ENCODE assay signal across 8 cellular contexts in genomic region chr20:20017852-20018245, GRCh38. TPM values are rescaled to one million over a fixed set of nuclear protein-coding genes. Genes with fewer than 3 reads are reported as not detected.
DNase-seq lines count a peak whose midpoint lies in the region; ATAC-seq, FAIRE-seq and TF ChIP-seq lines count a peak whose summit lies in the region.

No MANE protein-coding gene starts in this region.

- peaks cover 58% of the 10 kb centered on the region for H3K4me1 Mint-ChIP-seq in activated CD8-positive, alpha-beta memory T cell treated with anti-CD3 and anti-CD28 coated beads, Interleukin-2, amount 10 ng/mL, durations not matched to agents 7 days and 5 days

- H3K27ac Mint-ChIP-seq in activated CD8-positive, alpha-beta memory T cell treated with anti-CD3 and anti-CD28 coated beads, Interleukin-2, amount 10 ng/mL, durations not matched to agents 7 days and 5 days: peak overlapping the region; percentile 80

- H3K4me2 ChIP-seq in keratinocyte (ENCODE audit: control insufficient read depth, extremely low read depth, insufficient read depth, low read depth, low read length): peak overlapping the region; percentile 92

- peak overlapping the region; percentile 95 for H3K9ac ChIP-seq in keratinocyte (ENCODE audit: control insufficient read depth, extremely low read depth, insufficient read depth, low read length)

- intact Hi-C loops in ascending aorta (cut with DNase I): loop anchor here (1.0 to 2.0 kb wide), 2 partner anchors 15 to 34 kb away; partner anchors contain the start of genes CFAP61 and CRNKL1

- H3K27me3 ChIP-seq in ascending aorta (no peaks in the 10 kb centered on the region), keratinocyte (ENCODE audit: control insufficient read depth, extremely low read depth, insufficient read depth, low read length) (no peaks in the 10 kb centered on the region), suprapubic skin (no peaks in the 10 kb centered on the region)

- H3K4me3 Mint-ChIP-seq in activated CD8-positive, alpha-beta memory T cell treated with anti-CD3 and anti-CD28 coated beads, Interleukin-2, amount 10 ng/mL, durations not matched to agents 7 days and 5 days: peak overlapping the region; percentile 93

- peak; percentile 46 for DNase-seq in activated CD8-positive, alpha-beta memory T cell treated with anti-CD3 and anti-CD28 coated beads, Interleukin-2, amount 10 ng/mL, durations not matched to agents 7 days and 5 days
- DNase-seq in activated CD8-positive, alpha-beta memory T cell treated with anti-CD3 and anti-CD28 coated beads for 24 hours: no peak
- DNase-seq in HTR-8/SVneo (ENCODE audit: insufficient read length, low spot score) (peak; percentile 25), ascending aorta (ENCODE audit: low spot score in 2 of 2) (no peak), keratinocyte (ENCODE audit: low read depth, low spot score) (no peak), suprapubic skin (ENCODE audit: low spot score in 2 of 2) (no peak), NCI-H2081 treated with DMSO at 0.1 percent for 48 hours (lab: John Stamatoyannopoulos, UW) (no peak), NCI-H2196 (lab: John Stamatoyannopoulos, UW; ENCODE audit: unreplicated experiment) (no peak)

- H3K27ac ChIP-seq in ascending aorta (peak overlapping the region; percentile 71 to 74), keratinocyte (ENCODE audit: control insufficient read depth, insufficient read depth, low read length) (peak overlapping the region; percentile 85), suprapubic skin (peak overlapping the region; percentile 86)

- TF ChIP-seq CTCF in ascending aorta (IDR thresholded peaks at IDR 0.05): no peak
- no peak for TF ChIP-seq CTCF in keratinocyte (optimal IDR thresholded peaks at IDR 0.05 in 1 of 3, IDR thresholded peaks at IDR 0.05 in 1 of 3, conservative IDR thresholded peaks at IDR 0.05 in 1 of 3; ENCODE audit: extremely low read depth in 1 of 3, insufficient read depth in 2 of 3, low read length in 3 of 3)
- no peak for TF ChIP-seq CTCF in suprapubic skin (IDR thresholded peaks at IDR 0.05)

- no peaks in the 10 kb centered on the region for H4K20me1 ChIP-seq in keratinocyte (ENCODE audit: control insufficient read depth, extremely low read depth, insufficient read depth, low read length)

- peak overlapping the region; percentile 80 for H2AFZ ChIP-seq in keratinocyte (ENCODE audit: control insufficient read depth, low read length)

- H3K9me3 ChIP-seq in ascending aorta (no peaks in the 10 kb centered on the region), keratinocyte (ENCODE audit: control insufficient read depth, low read depth, low read length) (no peaks in the 10 kb centered on the region), suprapubic skin (no peaks in the 10 kb centered on the region)

- H3K4me3 ChIP-seq in ascending aorta (peak overlapping the region; percentile 95 to 100), keratinocyte (ENCODE audit: control insufficient read depth in 2 of 3, extremely low read depth in 1 of 3, insufficient read depth in 2 of 3, low read depth in 1 of 3, low read length in 3 of 3) (peak overlapping the region; percentile 84 to 96 (median 92)), suprapubic skin (peak overlapping the region; percentile 95)

- no peaks in the 10 kb centered on the region for H3K9me3 Mint-ChIP-seq in activated CD8-positive, alpha-beta memory T cell treated with anti-CD3 and anti-CD28 coated beads, Interleukin-2, amount 10 ng/mL, durations not matched to agents 7 days and 5 days (ENCODE audit: low read depth)

- CTCF ChIA-PET in activated CD8-positive, alpha-beta memory T cell treated with anti-CD3 and anti-CD28 coated beads, Interleukin-2, amount 10 ng/mL, durations not matched to agents 7 days and 5 days (lab: Charles Lee): interaction anchor here (1.7 to 3.2 kb wide), 3 partner anchors 9 to 34 kb away, joined by 7 to 24 read pairs (median 17); partner anchors contain the start of genes CFAP61 and CRNKL1

- dilution Hi-C loops in keratinocyte (cut with MboI; ENCODE audit: extremely low pct_ligation_motif_present, low sequenced_read_pairs): no loop called here

- peaks cover 2% of the 10 kb centered on the region for H3K9me1 ChIP-seq in keratinocyte (ENCODE audit: control insufficient read depth, extremely low read depth, insufficient read depth, low read length)

- H3K4me1 ChIP-seq in ascending aorta: peaks cover 17 to 19% of the 10 kb centered on the region in 2 donors
- H3K4me1 ChIP-seq in keratinocyte (ENCODE audit: control insufficient read depth, extremely low read depth, insufficient read depth, low read length): peaks cover 19% of the 10 kb centered on the region
- peaks cover 36% of the 10 kb centered on the region for H3K4me1 ChIP-seq in suprapubic skin

- no peaks in the 10 kb centered on the region for H3K27me3 Mint-ChIP-seq in activated CD8-positive, alpha-beta memory T cell treated with anti-CD3 and anti-CD28 coated beads, Interleukin-2, amount 10 ng/mL, durations not matched to agents 7 days and 5 days

- peaks cover 57% of the 10 kb centered on the region for H3K79me2 ChIP-seq in keratinocyte (ENCODE audit: control insufficient read depth, insufficient read depth, low read length)

- ATAC-seq in activated CD8-positive, alpha-beta memory T cell treated with anti-CD3 and anti-CD28 coated beads, Interleukin-2, amount 10 ng/mL, durations not matched to agents 7 days and 5 days: peak; percentile 34

- H3K36me3 Mint-ChIP-seq in activated CD8-positive, alpha-beta memory T cell treated with anti-CD3 and anti-CD28 coated beads, Interleukin-2, amount 10 ng/mL, durations not matched to agents 7 days and 5 days: peaks cover 3% of the 10 kb centered on the region

- H3K36me3 ChIP-seq in ascending aorta: no peaks in the 10 kb centered on the region
- H3K36me3 ChIP-seq in keratinocyte (ENCODE audit: control insufficient read depth in 2 of 2, extremely low read depth in 1 of 2, insufficient read depth in 2 of 2, low read length in 2 of 2): peaks cover 5 to 30% of the 10 kb centered on the region in 2 experiments
- H3K36me3 ChIP-seq in suprapubic skin: peaks cover 3% of the 10 kb centered on the region

- WGBS in suprapubic skin: 3% methylated on average over 7 of the region's 16 CpGs

- TF ChIP-seq POLR2A in suprapubic skin (IDR thresholded peaks at IDR 0.05): no peak

- TF ChIP-seq EP300 in suprapubic skin (IDR thresholded peaks at IDR 0.05): no peak

- no peak for FAIRE-seq in HTR-8/SVneo (lab: Jason Lieb, UNC)
- FAIRE-seq in keratinocyte (lab: Jason Lieb, UNC): no peak

RNA-seq across cellular contexts. Expression of gene NAA20, which starts 0.7 kb away (rescaled TPM):
- total RNA-seq in activated CD8-positive, alpha-beta memory T cell treated with anti-CD3 and anti-CD28 coated beads, Interleukin-2, amount 10 ng/mL, durations not matched to agents 7 days and 5 days: 10 to 100 TPM; 49.1 to 64.5 TPM
- total RNA-seq in ascending aorta (2.7 TPM), suprapubic skin (10 to 100 TPM; 20.4 to 38.1 (median 36.5) TPM)
- 114 to 204 TPM (median 126 TPM) in 3 replicates for polyA plus RNA-seq in keratinocyte
- 56.6 TPM for polyA plus RNA-seq in keratinocyte (2011; ENCODE audit: low read depth)
- polyA plus RNA-seq in keratinocyte (2011; cell fraction: cytosol; rRNA removed): 99.3 and 174 TPM in 2 replicates
- 69.8 and 104 TPM in 2 replicates for polyA plus RNA-seq in keratinocyte (2011; cell fraction: nucleus; rRNA removed)
- 114 and 120 TPM in 2 replicates for polyA plus RNA-seq in keratinocyte (2012; ENCODE audit: low replicate concordance)
- 17.5 to 64.3 TPM (median 32.5 TPM) in 3 replicates for polyA minus RNA-seq in keratinocyte
- polyA minus RNA-seq in keratinocyte (2011; cell fraction: cytosol; rRNA and poly(A)+ RNA removed): 47.4 TPM
- 24.8 and 28.8 TPM in 2 replicates for polyA minus RNA-seq in keratinocyte (2011; cell fraction: nucleus; rRNA and poly(A)+ RNA removed)

RNA-seq across cellular contexts. Expression of gene CRNKL1, which starts 34.4 kb away (rescaled TPM):
- 10 to 100 TPM; 17.8 to 25.0 TPM for total RNA-seq in activated CD8-positive, alpha-beta memory T cell treated with anti-CD3 and anti-CD28 coated beads, Interleukin-2, amount 10 ng/mL, durations not matched to agents 7 days and 5 days
- total RNA-seq in ascending aorta (2.2 TPM), suprapubic skin (10 to 100 TPM; 13.6 to 19.4 (median 16.7) TPM)
- polyA plus RNA-seq in keratinocyte: 6.1 to 11.0 TPM (median 9.4 TPM) in 3 replicates
- polyA plus RNA-seq in keratinocyte (2011; ENCODE audit: low read depth): 16.9 TPM
- polyA plus RNA-seq in keratinocyte (2011; cell fraction: cytosol; rRNA removed): 5.7 and 9.1 TPM in 2 replicates
- polyA plus RNA-seq in keratinocyte (2011; cell fraction: nucleus; rRNA removed): 7.7 and 11.5 TPM in 2 replicates
- 12.4 and 15.7 TPM in 2 replicates for polyA plus RNA-seq in keratinocyte (2012; ENCODE audit: low replicate concordance)
- polyA minus RNA-seq in keratinocyte: 2.5 to 10.4 TPM (median 4.9 TPM) in 3 replicates
- polyA minus RNA-seq in keratinocyte (2011; cell fraction: cytosol; rRNA and poly(A)+ RNA removed): 6.1 TPM
- polyA minus RNA-seq in keratinocyte (2011; cell fraction: nucleus; rRNA and poly(A)+ RNA removed): 5.1 and 7.7 TPM in 2 replicates

RNA-seq across cellular contexts. Expression of gene CFAP61, which starts 34.5 kb away (rescaled TPM):
- not detected for total RNA-seq in activated CD8-positive, alpha-beta memory T cell treated with anti-CD3 and anti-CD28 coated beads, Interleukin-2, amount 10 ng/mL, durations not matched to agents 7 days and 5 days
- total RNA-seq in ascending aorta (not detected), suprapubic skin (under 1 TPM; 0.18 to 0.80 (median 0.57) TPM)
- 0.15 to 0.61 TPM (median 0.25 TPM) in 3 replicates for polyA plus RNA-seq in keratinocyte
- not detected for polyA plus RNA-seq in keratinocyte (2011; ENCODE audit: low read depth)
- 0.07 and 0.19 TPM in 2 replicates for polyA plus RNA-seq in keratinocyte (2011; cell fraction: cytosol; rRNA removed)
- polyA plus RNA-seq in keratinocyte (2011; cell fraction: nucleus; rRNA removed): 0.11 and 0.45 TPM in 2 replicates
- polyA plus RNA-seq in keratinocyte (2012; ENCODE audit: low replicate concordance): not detected in 2 replicates
- polyA minus RNA-seq in keratinocyte: 1.6 TPM in 1 of 3 replicates, not detected in the others
- polyA minus RNA-seq in keratinocyte (2011; cell fraction: cytosol; rRNA and poly(A)+ RNA removed): not detected
- not detected in 2 replicates for polyA minus RNA-seq in keratinocyte (2011; cell fraction: nucleus; rRNA and poly(A)+ RNA removed)

Comparison
In these comparisons a context has a peak if more than half of its experiments do, and no peak if none do; other contexts are left out.
1. DNase-seq: peak in activated CD8-positive, alpha-beta memory T cell treated with anti-CD3 and anti-CD28 coated beads, Interleukin-2, amount 10 ng/mL, durations not matched to agents 7 days and 5 days (single experiment) and HTR-8/SVneo (single experiment); none in activated CD8-positive, alpha-beta memory T cell treated with anti-CD3 and anti-CD28 coated beads for 24 hours (single experiment), ascending aorta (0 of 2), keratinocyte (single experiment), suprapubic skin (0 of 2), NCI-H2081 treated with DMSO at 0.1 percent for 48 hours (single experiment) and NCI-H2196 (single experiment).
2. Peak in every context shown above with its lines, with median percentiles within 50 percentile points of each other: H3K27ac ChIP-seq and H3K4me3 ChIP-seq.